In genomic region chr20:43761396-43762340, GRCh38 we compare ENCODE assay signal across 1 cellular context.
TF ChIP-seq lines count a peak whose summit lies in the region.

No MANE protein-coding gene starts in this region.

TF ChIP-seq in GM12878, 131 proteins besides CTCF, POLR2A, EP300 and RAD21 (continued from another document):
- TF ChIP-seq ZBTB40 (IDR thresholded peaks at IDR 0.05; ENCODE audit: borderline replicate concordance) (no peak), SREBF1 (IDR thresholded peaks at IDR 0.05; ENCODE audit: low read length) (no peak), CBFB (IDR thresholded peaks at IDR 0.05; ENCODE audit: low read depth) (no peak), YBX1 (IDR thresholded peaks at IDR 0.05) (no peak), NR2F1 (conservative IDR thresholded peaks at IDR 0.05) (no peak)
